ENCODE assay signal across 23 cellular contexts in genomic region chr6:150420926-150421325, GRCh38. TPM values are rescaled to one million over a fixed set of nuclear protein-coding genes. Genes with fewer than 3 reads are reported as not detected.
"Had no signal": no experiment of that assay in that cellular context is flagged by ENCODE, and none has a peak within 500 bp of the region (broad histone marks: within the 10 kb centered on the region; RNA-seq: fewer than 3 reads in every experiment).

No MANE protein-coding gene starts in this region.

- H3K27me3 ChIP-seq: esophagus muscularis mucosa, hepatocyte, thyroid gland had no signal

- H3K4me3 Mint-ChIP-seq: stimulated activated naive B cell treated with anti-CD40 and anti-IgM and Interleukin-4, amounts not matched to agents 10 μg/mL and 1 μg/mL and 100 μg/mL, for 72 hours; stimulated activated naive CD8-positive, alpha-beta T cell treated with anti-CD3 and anti-CD28 coated beads, Interleukin-15, amount 100 ng/mL, for 72 hours; type B pancreatic cell had no signal

- H3K36me3 ChIP-seq: esophagus muscularis mucosa, neutrophil, thyroid gland had no signal

- H3K27ac Mint-ChIP-seq: naive thymus-derived CD4-positive, alpha-beta T cell; stimulated activated naive B cell treated with anti-CD40 and anti-IgM and Interleukin-4, amounts not matched to agents 10 μg/mL and 1 μg/mL and 100 μg/mL, for 72 hours; stimulated activated naive CD8-positive, alpha-beta T cell treated with anti-CD3 and anti-CD28 coated beads, Interleukin-15, amount 100 ng/mL, for 72 hours; type B pancreatic cell had no signal

- DNase-seq: effector memory CD4-positive, alpha-beta T cell; foreskin fibroblast; head of caudate nucleus; left colon; mesendoderm; naive thymus-derived CD4-positive, alpha-beta T cell; stimulated activated CD4-positive, alpha-beta T cell treated with anti-CD3 and anti-CD28 coated beads, Interleukin-2, amount 100 ng/mL, for 24 hours; stimulated activated CD4-positive, alpha-beta T cell treated with anti-CD3 and anti-CD28 coated beads, Interleukin-4, amount 100 ng/mL, for 4 hours; stimulated activated naive B cell treated with anti-CD40 and anti-IgM and Interleukin-4, amounts not matched to agents 10 μg/mL and 1 μg/mL and 100 μg/mL, for 72 hours; stimulated activated naive CD8-positive, alpha-beta T cell treated with anti-CD3 and anti-CD28 coated beads, Interleukin-15, amount 100 ng/mL, for 72 hours; substantia nigra; thyroid gland had no signal

- H3K9me3 Mint-ChIP-seq: type B pancreatic cell had no signal

- H3K4me3 ChIP-seq: esophagus muscularis mucosa, hepatocyte, thyroid gland had no signal

- H3K27ac ChIP-seq: epithelial cell of prostate, esophagus muscularis mucosa, hepatocyte, neutrophil, thyroid gland had no signal

- H3K36me3 Mint-ChIP-seq: naive thymus-derived CD4-positive, alpha-beta T cell; type B pancreatic cell had no signal

- ATAC-seq: left colon; naive thymus-derived CD4-positive, alpha-beta T cell; sciatic nerve; stimulated activated naive B cell treated with anti-CD40 and anti-IgM and Interleukin-4, amounts not matched to agents 10 μg/mL and 1 μg/mL and 100 μg/mL, for 72 hours; stimulated activated naive CD8-positive, alpha-beta T cell treated with anti-CD3 and anti-CD28 coated beads, Interleukin-15, amount 100 ng/mL, for 72 hours had no signal

- H3K9me3 ChIP-seq: esophagus muscularis mucosa, neutrophil, thyroid gland had no signal

RNA-seq across cellular contexts. Expression of gene IYD, which starts 52.1 kb away (rescaled TPM):
- total RNA-seq: esophagus muscularis mucosa; kidney epithelial cell; mononuclear cell; naive thymus-derived CD4-positive, alpha-beta T cell; osteocyte; sciatic nerve; skeletal muscle tissue had no signal
- polyA plus RNA-seq: naive thymus-derived CD4-positive, alpha-beta T cell; neural cell had no signal
